20 cellular contexts compared by ENCODE assay signal in the genomic region with DNA sequence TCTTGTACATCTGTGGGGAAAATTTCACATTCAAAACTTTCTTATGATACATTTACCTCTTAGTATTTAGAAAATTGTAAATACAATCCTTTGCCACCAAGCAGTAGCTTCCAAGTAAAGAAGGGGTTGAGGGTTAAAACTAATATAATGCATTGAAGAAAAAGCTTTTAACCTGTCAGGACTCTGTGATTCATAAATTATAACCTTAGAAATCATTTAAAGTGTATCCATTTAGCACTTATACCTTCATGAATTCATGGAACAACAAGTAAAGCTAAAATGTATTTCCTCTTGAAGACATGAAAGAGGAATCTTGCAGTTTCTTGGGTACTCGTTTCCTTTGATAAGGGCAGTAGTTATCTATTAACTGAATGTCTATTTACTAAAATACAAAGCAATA.
"Had no signal": no experiment of that assay in that cellular context is flagged by ENCODE, and none has a peak within 500 bp of the region (broad histone marks: within the 10 kb centered on the region; RNA-seq: fewer than 3 reads in every experiment).

No MANE protein-coding gene starts in this region.

- DNase-seq: Karpas-422, MM.1S, MV-4-11, NCI-H1092, NCI-H1694 treated with DMSO at 0.1 percent for 48 hours, NCI-H2029, NCI-H446, NCI-H524 treated with DMSO at 0.1 percent for 48 hours, NCI-H526 treated with DMSO at 0.1 percent for 48 hours, OCI-M1, PC-3, Peyer's patch, Right ventricle myocardium superior, RPMI8226, SHP77 treated with DMSO at 0.1 percent for 48 hours, SK-N-SH, SW 1271, T-helper 1 cell had no signal

- H3K4me3 ChIP-seq: Peyer's patch, SJSA1 had no signal

- H3K36me3 ChIP-seq: Peyer's patch, SJSA1 had no signal

- H3K9ac ChIP-seq: KMS-11, SK-N-SH had no signal

- H3K9me2 ChIP-seq: SK-N-SH had no signal

- H3K4me2 ChIP-seq: KMS-11, SK-N-SH had no signal

- H3K27me3 ChIP-seq: Peyer's patch, SJSA1 had no signal

- H3K27ac ChIP-seq: KMS-11, Peyer's patch, SJSA1 had no signal

- H3K4me1 ChIP-seq: Peyer's patch, SJSA1 had no signal

- H3K9me3 ChIP-seq: Peyer's patch, SJSA1, SK-N-SH had no signal
